ENCODE assay signal across 8 cellular contexts in genomic region chr5:120055858-120056257, GRCh38.
DNase-seq lines count a peak whose midpoint lies in the region; ATAC-seq and TF ChIP-seq lines count a peak whose summit lies in the region.

No MANE protein-coding gene starts in this region.

- CTCF ChIA-PET in BJ (lab: Yijun Ruan, JAX) = interaction anchor here (0.8 to 1.7 kb wide), 11 partner anchors 16 to 748 kb away, joined by 3 to 7 read pairs (median 3); no protein-coding TSS in a partner anchor

- no peak for ATAC-seq in GM18517 (IDR thresholded peaks at IDR 0.05; ENCODE audit: unreplicated experiment)
- ATAC-seq in activated T-cell treated with anti-CD3 and anti-CD28 coated beads, Interleukin-2, amount 50 U/mL, for 4 hours = no peak

- peak; percentile 55 for TF ChIP-seq CTCF in BJ (IDR thresholded peaks at IDR 0.05; ENCODE audit: insufficient read depth, low read depth, low read length)
- peak; percentile 57 for TF ChIP-seq CTCF in astrocyte of the spinal cord (IDR thresholded peaks at IDR 0.05; ENCODE audit: low read depth, low read length)

- no peaks in the 10 kb centered on the region for H3K27me3 Mint-ChIP-seq in activated T-cell treated with anti-CD3 and anti-CD28 coated beads, Interleukin-2, amount 50 U/mL, for 4 hours (ENCODE audit: low read depth)

- 0 out of 2 replicates have a peak, but pooled peaks have one; percentile 14 for TF ChIP-seq RAD21 in Ishikawa (IDR thresholded peaks at IDR 0.05; ENCODE audit: low read depth)

- no peak for TF ChIP-seq EP300 in Ishikawa (IDR thresholded peaks at IDR 0.05; ENCODE audit: borderline replicate concordance)

- peaks cover 3% of the 10 kb centered on the region for H3K9me3 Mint-ChIP-seq in activated T-cell treated with anti-CD3 and anti-CD28 coated beads, Interleukin-2, amount 50 U/mL, for 4 hours

- no peaks in the 10 kb centered on the region for H3K4me1 Mint-ChIP-seq in activated T-cell treated with anti-CD3 and anti-CD28 coated beads, Interleukin-2, amount 50 U/mL, for 4 hours (ENCODE audit: low read depth)

- no peaks in the 10 kb centered on the region for H3K36me3 Mint-ChIP-seq in activated T-cell treated with anti-CD3 and anti-CD28 coated beads, Interleukin-2, amount 50 U/mL, for 4 hours (ENCODE audit: insufficient read depth)

- in situ Hi-C loops in astrocyte of the spinal cord (cut with HindIII; ENCODE audit: low sequenced_read_pairs) = no loop called here

- H3K4me3 Mint-ChIP-seq in activated T-cell treated with anti-CD3 and anti-CD28 coated beads, Interleukin-2, amount 50 U/mL, for 4 hours = no peak overlapping the region

- POLR2A ChIA-PET in BJ (lab: Charles Lee) = no interaction called here

- no peaks in the 10 kb centered on the region for H3K27me3 ChIP-seq in BJ (ENCODE audit: control insufficient read depth, insufficient read depth, low read length)

- H3K36me3 ChIP-seq in BJ (ENCODE audit: control insufficient read depth, insufficient read depth, low read length) = no peaks in the 10 kb centered on the region

- DNase-seq in BJ (ENCODE audit: low read depth) = peak; percentile 8
- DNase-seq in astrocyte of the spinal cord (ENCODE audit: low read depth, low spot score) = peak; percentile 68
- DNase-seq in left kidney (ENCODE audit: low read depth, low spot score) = peak; percentile 5
- no peak for DNase-seq in mesenteric fat pad (ENCODE audit: low spot score)
- DNase-seq in activated T-cell treated with anti-CD3 and anti-CD28 coated beads, Interleukin-2, amount 50 U/mL, for 4 hours = no peak
- no peak for DNase-seq in COLO829 (ENCODE audit: low spot score)

- H3K4me3 ChIP-seq in BJ (ENCODE audit: low read depth, low read length) (no peak overlapping the region), astrocyte of the spinal cord (ENCODE audit: low read depth, low read length) (no peak overlapping the region)

TF ChIP-seq in Ishikawa, 13 proteins besides CTCF, POLR2A, EP300 and RAD21:
- TF ChIP-seq USF1 (IDR thresholded peaks at IDR 0.05) (no peak), NFIC (IDR thresholded peaks at IDR 0.05) (no peak), CEBPB (IDR thresholded peaks at IDR 0.05) (no peak), REST (IDR thresholded peaks at IDR 0.05; ENCODE audit: low read depth) (no peak), MAX (IDR thresholded peaks at IDR 0.05) (no peak), YY1 (IDR thresholded peaks at IDR 0.05; ENCODE audit: low read depth) (no peak), EGR1 (IDR thresholded peaks at IDR 0.05) (no peak), TAF1 (IDR thresholded peaks at IDR 0.05; ENCODE audit: low read depth) (no peak), CREB1 (IDR thresholded peaks at IDR 0.05; ENCODE audit: low read depth) (no peak), FOXM1 (IDR thresholded peaks at IDR 0.05; ENCODE audit: borderline replicate concordance, low read depth) (no peak), TCF12 (IDR thresholded peaks at IDR 0.05; ENCODE audit: low read depth) (no peak), TEAD4 (IDR thresholded peaks at IDR 0.05) (no peak), ZBTB7A (IDR thresholded peaks at IDR 0.05; ENCODE audit: low read depth) (no peak)

Comparison
In these comparisons a context has a peak if more than half of its experiments do, and no peak if none do; other contexts are left out.
1. DNase-seq: peak in BJ (single experiment), astrocyte of the spinal cord (single experiment) and left kidney (single experiment); none in mesenteric fat pad (single experiment), activated T-cell treated with anti-CD3 and anti-CD28 coated beads, Interleukin-2, amount 50 U/mL, for 4 hours (single experiment) and COLO829 (single experiment).